In the genomic region with DNA sequence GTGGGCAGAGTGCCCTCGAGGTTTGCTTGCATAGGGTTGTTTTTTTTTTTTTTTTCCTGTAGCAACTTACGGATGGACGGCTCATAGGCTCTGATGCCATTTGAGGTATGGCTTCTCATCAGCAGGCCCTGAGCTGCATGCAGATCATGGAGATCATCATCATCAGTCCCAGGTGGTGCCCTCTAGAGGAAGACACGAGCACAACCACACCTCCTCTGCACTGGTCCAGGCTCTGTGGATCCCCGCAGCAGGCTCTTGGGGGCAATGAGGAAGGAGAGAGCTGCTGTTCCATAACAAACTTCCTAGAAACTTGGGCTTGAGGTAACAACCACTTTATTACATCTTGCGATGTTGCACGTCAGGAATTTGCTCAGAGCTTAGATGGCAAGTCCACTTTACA, we compare ENCODE assay signal across 13 cellular contexts.
A peak's percentile ranks its signal among the peaks of the same experiment; 100 is the strongest.
DNase-seq lines count a peak whose midpoint lies in the region; ATAC-seq, FAIRE-seq and TF ChIP-seq lines count a peak whose summit lies in the region.
"Had no signal": no experiment of that assay in that cellular context is flagged by ENCODE, and none has a peak within 500 bp of the region (broad histone marks: within the 10 kb centered on the region; RNA-seq: fewer than 3 reads in every experiment).

No MANE protein-coding gene starts in this region.

- H3K23ac ChIP-seq in H9 (ENCODE audit: insufficient read length, low read depth, low read length) = no peak overlapping the region

- H3T11ph ChIP-seq in H9 (ENCODE audit: low read length) = no peak overlapping the region

- H2BK20ac ChIP-seq in H9 (ENCODE audit: low read depth, low read length, poor library complexity, severe bottlenecking) = no peak overlapping the region

- H2BK5ac ChIP-seq in H9 (ENCODE audit: insufficient read length, low read length) = no peak overlapping the region

- no peaks in the 10 kb centered on the region for H3K4me1 Mint-ChIP-seq in H9
- no peaks in the 10 kb centered on the region for H3K4me1 Mint-ChIP-seq in Calu3 (ENCODE audit: low read depth, unreplicated experiment)

- H3K9ac ChIP-seq in H9 (ENCODE audit: extremely low read depth, insufficient read length, low read length) (no peak overlapping the region), HepG2 (ENCODE audit: insufficient read depth, low read depth, low read length) (no peak overlapping the region)
- H3K9ac ChIP-seq: parathyroid adenoma had no signal

- no peaks in the 10 kb centered on the region for H3F3A ChIP-seq in PC-9 (ENCODE audit: insufficient read depth, low read depth)

- no peaks in the 10 kb centered on the region; the same call in none of the 2 replicates for H3K27me3 Mint-ChIP-seq in H9 (ENCODE audit: low read depth)
- no peaks in the 10 kb centered on the region for H3K27me3 Mint-ChIP-seq in Calu3 (ENCODE audit: unreplicated experiment)

- in situ Hi-C loops in HepG2 (cut with HindIII; ENCODE audit: extremely low pct_ligation_motif_present, low pct_unique_long_range_greater_than_20kb) = no loop called here

- H3K23me2 ChIP-seq in H9 (ENCODE audit: insufficient read length, low read depth, low read length, poor library complexity, severe bottlenecking) = no peaks in the 10 kb centered on the region

- TF ChIP-seq POLR2A in HepG2 (IDR thresholded peaks at IDR 0.05; ENCODE audit: insufficient read depth in 1 of 2, low read depth in 2 of 2, low read length in 2 of 2) = no peak

- no peak overlapping the region for H3K4ac ChIP-seq in H9 (ENCODE audit: low read depth, low read length)

- no peaks in the 10 kb centered on the region for H4K20me1 ChIP-seq in H9 (ENCODE audit: control insufficient read depth, insufficient read depth, insufficient read length)
- no peaks in the 10 kb centered on the region for H4K20me1 ChIP-seq in PC-9 (ENCODE audit: insufficient read depth)
- no peaks in the 10 kb centered on the region for H4K20me1 ChIP-seq in HepG2 (ENCODE audit: insufficient read depth, low read length)

- H3K14ac ChIP-seq in H9 (ENCODE audit: insufficient read depth, low read length) = no peak overlapping the region

- H2AFZ ChIP-seq in H9 (ENCODE audit: low read length) = no peak overlapping the region
- H2AFZ ChIP-seq in PC-9 = no peak overlapping the region
- H2AFZ ChIP-seq in HepG2 (ENCODE audit: low read length) = no peak overlapping the region
- H2AFZ ChIP-seq: parathyroid adenoma had no signal

- POLR2A ChIA-PET in PC-9 (lab: Charles Lee; ENCODE audit: unreplicated experiment) = no interaction called here
- POLR2A ChIA-PET in HepG2 (lab: Yijun Ruan, JAX) = no interaction called here
- POLR2A ChIA-PET in RWPE1 (lab: Yijun Ruan, JAX; ENCODE audit: low non-redundant PET) = no interaction called here

- H3K9me2 ChIP-seq in PC-9 (ENCODE audit: insufficient read depth) = no peaks in the 10 kb centered on the region

- H3K36me3 Mint-ChIP-seq in H9 (ENCODE audit: insufficient read depth in 1 of 3, low read depth in 3 of 3) (no peaks in the 10 kb centered on the region; a peak in 1 of 7 replicates), Calu3 (ENCODE audit: insufficient read depth, unreplicated experiment) (no peaks in the 10 kb centered on the region)

- H3K79me2 ChIP-seq in H9 (ENCODE audit: insufficient read depth, low read length) (no peaks in the 10 kb centered on the region), PC-9 (ENCODE audit: low read depth) (no peaks in the 10 kb centered on the region), HepG2 (ENCODE audit: insufficient read depth, low read length) (no peaks in the 10 kb centered on the region)
- H3K79me2 ChIP-seq: parathyroid adenoma had no signal

- H3K79me1 ChIP-seq in H9 (ENCODE audit: insufficient read depth, low read depth, low read length, poor library complexity, severe bottlenecking) = no peaks in the 10 kb centered on the region

- H4K5ac ChIP-seq in H9 (ENCODE audit: insufficient read length, low read depth, low read length) = no peak overlapping the region

- no peak overlapping the region for H3K27ac ChIP-seq in H9 (ENCODE audit: insufficient read length, low read depth, low read length)
- no peak overlapping the region for H3K27ac ChIP-seq in PC-9
- H3K27ac ChIP-seq in HepG2 (ENCODE audit: extremely low read length, insufficient read depth, low read length) = no peak overlapping the region
- H3K27ac ChIP-seq in RWPE1 = no peak overlapping the region
- H3K27ac ChIP-seq: parathyroid adenoma had no signal

- H2BK12ac ChIP-seq in H9 (ENCODE audit: insufficient read length, low read depth, low read length) = no peak overlapping the region

- no peak for TF ChIP-seq RAD21 in HepG2 (CRISPR knock-in tag; IDR thresholded peaks at IDR 0.05)

- H3K4me1 ChIP-seq in H9 (ENCODE audit: insufficient read depth, low read length) = no peaks in the 10 kb centered on the region
- no peaks in the 10 kb centered on the region for H3K4me1 ChIP-seq in PC-9 (replicated peaks; ENCODE audit: insufficient read depth)
- no peaks in the 10 kb centered on the region for H3K4me1 ChIP-seq in HepG2 (ENCODE audit: insufficient read depth, low read length)
- H3K4me1 ChIP-seq: parathyroid adenoma had no signal

- peak; percentile 84 for ATAC-seq in HepG2

- H2BK15ac ChIP-seq in H9 (ENCODE audit: low read depth, low read length) = no peak overlapping the region

- H3K9me3 ChIP-seq in H9 (ENCODE audit: control insufficient read depth, low read depth, low read length) (no peaks in the 10 kb centered on the region), PC-9 (ENCODE audit: insufficient read depth, low read depth) (no peaks in the 10 kb centered on the region), HepG2 (ENCODE audit: low read length) (no peaks in the 10 kb centered on the region)

- H3K18ac ChIP-seq in H9 (ENCODE audit: insufficient read length, low read depth, low read length) = no peak overlapping the region

- TF ChIP-seq CTCF in GM06990 (IDR thresholded peaks at IDR 0.05; ENCODE audit: insufficient read depth, low read length, poor library complexity, severe bottlenecking) = peak; percentile 51
- TF ChIP-seq CTCF in H9 (conservative IDR thresholded peaks at IDR 0.05) = peak; percentile 73
- peak; percentile 51; the same call in 1 of the 2 replicates for TF ChIP-seq CTCF in PC-9 (conservative IDR thresholded peaks at IDR 0.05)
- peak; percentile 36 for TF ChIP-seq CTCF in HepG2 (CRISPR knock-in tag; IDR thresholded peaks at IDR 0.05)
- no peak for TF ChIP-seq CTCF in RWPE1 (conservative IDR thresholded peaks at IDR 0.05; ENCODE audit: low read depth)
- TF ChIP-seq CTCF in Calu3 (IDR thresholded peaks at IDR 0.05; ENCODE audit: unreplicated experiment) = no peak

- CTCF ChIA-PET in PC-9 (lab: Charles Lee) = no interaction called here
- CTCF ChIA-PET in HepG2 (lab: Yijun Ruan, JAX; ENCODE audit: low intra/inter-chr PET ratio, low total read pairs) = no interaction called here
- CTCF ChIA-PET in RWPE1 (lab: Yijun Ruan, JAX) = interaction anchor here (0.7 kb wide), 1 partner anchor 698 kb away, joined by 3 read pairs; no protein-coding TSS in a partner anchor
- CTCF ChIA-PET in Calu3 (lab: Charles Lee) = interaction anchor here (0.7 to 2.0 kb wide), 4 partner anchors 11 to 371 kb away, joined by 4 to 6 read pairs (median 6); no protein-coding TSS in a partner anchor

- no peak overlapping the region for H3K56ac ChIP-seq in H9 (ENCODE audit: insufficient read length, low read depth, low read length)

- WGBS in H9 (ENCODE audit: extremely low coverage, insufficient read length, low lambda C conversion rate) = no CpG with 5 or more reads among the region's 7 CpGs
- 33% methylated on average over 6 of the region's 7 CpGs for WGBS in HepG2 (ENCODE audit: low lambda C conversion rate)

- H4K8ac ChIP-seq in H9 (replicated peaks; ENCODE audit: insufficient read length, low read depth, low read length) = no peak overlapping the region

- H3K36me3 ChIP-seq in GM06990 (ENCODE audit: control insufficient read depth, insufficient read depth, low read length) (no peaks in the 10 kb centered on the region), PC-9 (ENCODE audit: low read depth) (no peaks in the 10 kb centered on the region), HepG2 (replicated peaks in 1 of 2; ENCODE audit: control insufficient read depth in 1 of 2, insufficient read depth in 2 of 2, low read length in 2 of 2) (no peaks in the 10 kb centered on the region)

- H2BK120ac ChIP-seq in H9 (ENCODE audit: low read depth, low read length, poor library complexity, severe bottlenecking) = no peak overlapping the region

- H3K9me3 Mint-ChIP-seq in H9 = 0 out of 5 replicates have a peak, but pooled peaks cover 0 to 3% of the 10 kb centered on the region in 2 experiments
- peaks cover 4% of the 10 kb centered on the region for H3K9me3 Mint-ChIP-seq in Calu3 (ENCODE audit: low read depth, unreplicated experiment)

- no peaks in the 10 kb centered on the region for H3K27me3 ChIP-seq in GM06990 (replicated peaks; ENCODE audit: control insufficient read depth, insufficient read depth, low read length)
- H3K27me3 ChIP-seq in H9 (ENCODE audit: insufficient read depth, low read length) = no peaks in the 10 kb centered on the region
- H3K27me3 ChIP-seq in PC-9 (ENCODE audit: insufficient read depth, low read depth) = peaks cover 15% of the 10 kb centered on the region
- H3K27me3 ChIP-seq in HepG2 (ENCODE audit: control insufficient read depth in 1 of 2, insufficient read depth in 2 of 2, low read length in 2 of 2) = no peaks in the 10 kb centered on the region

- intact Hi-C loops in PC-9 (cut with micrococcal nuclease; ENCODE audit: unreplicated experiment) = no loop called here
- intact Hi-C loops in HepG2 (cut with micrococcal nuclease; ENCODE audit: unreplicated experiment) = no loop called here
- intact Hi-C loops in Calu3 (cut with micrococcal nuclease; ENCODE audit: unreplicated experiment) = no loop called here

- DNase-seq in GM06990 (ENCODE audit: extremely low read depth, insufficient read length) (no peak), H9 (peak; percentile 69), PC-9 (no peak), HepG2 (ENCODE audit: low spot score) (peak; percentile 10), RWPE1 (ENCODE audit: low spot score) (no peak), Calu3 (no peak), NCI-H345 treated with DMSO at 0.1 percent for 48 hours (lab: John Stamatoyannopoulos, UW; ENCODE audit: unreplicated experiment) (no peak)
- DNase-seq: activated gamma-delta T cell treated with Interleukin-2 at 50 U/mL for 16 hours; effector memory CD4-positive, alpha-beta T cell; islet precursor cell; NCI-H2227 treated with DMSO at 0.1 percent for 48 hours; T-helper 9 cell had no signal

- TF ChIP-seq EP300 in HepG2 (IDR thresholded peaks at IDR 0.05; ENCODE audit: low read depth in 2 of 2, low read length in 2 of 2) (no peak), HepG2 (CRISPR knock-in tag; IDR thresholded peaks at IDR 0.05; ENCODE audit: borderline replicate concordance) (no peak)

- H2AK5ac ChIP-seq in H9 (ENCODE audit: insufficient read length, low read length) = no peak overlapping the region

- no peak overlapping the region for H3K4me3 ChIP-seq in GM06990 (replicated peaks; ENCODE audit: low read depth, low read length)
- H3K4me3 ChIP-seq in PC-9 = no peak overlapping the region
- no peak overlapping the region for H3K4me3 ChIP-seq in HepG2 (replicated peaks in 1 of 3; ENCODE audit: insufficient read depth in 1 of 3, low read depth in 2 of 3, low read length in 3 of 3)

- H3K4me3 Mint-ChIP-seq in H9 = no peak overlapping the region
- no peak overlapping the region for H3K4me3 Mint-ChIP-seq in Calu3 (ENCODE audit: low read depth, unreplicated experiment)

- H3K4me2 ChIP-seq in H9 (ENCODE audit: insufficient read depth, insufficient read length, low read length) = no peak overlapping the region
- H3K4me2 ChIP-seq in PC-9 = no peak overlapping the region
- H3K4me2 ChIP-seq in HepG2 (ENCODE audit: low read depth, low read length) = no peak overlapping the region

- BruUV-seq in PC-9 (replicated peaks; lab: Mats Ljungman, UMichigan) = no TSS peak
- no TSS peak for BruUV-seq in HepG2 (replicated peaks; lab: Mats Ljungman, UMichigan)
- no TSS peak for BruUV-seq in Calu3 (replicated peaks; lab: Mats Ljungman, UMichigan)

- FAIRE-seq in HepG2 (lab: Jason Lieb, UNC) = no peak

- H4K91ac ChIP-seq in H9 (ENCODE audit: insufficient read length, low read depth, low read length) = no peak overlapping the region

- H3K27ac Mint-ChIP-seq in H9 (no peak overlapping the region), Calu3 (ENCODE audit: unreplicated experiment) (no peak overlapping the region)

Comparison
In these comparisons a context has a peak if more than half of its experiments do, and no peak if none do; other contexts are left out.
1. DNase-seq: peak in H9 (single experiment) and HepG2 (single experiment); none in GM06990 (single experiment), PC-9 (0 of 2), RWPE1 (single experiment), Calu3 (single experiment) and NCI-H345 treated with DMSO at 0.1 percent for 48 hours (single experiment).
2. CTCF ChIP-seq: peak in GM06990 (single experiment), H9 (single experiment), PC-9 (single experiment) and HepG2 (single experiment); none in RWPE1 (single experiment) and Calu3 (single experiment).
3. CTCF ChIA-PET loops: an anchor here in RWPE1 (0.7 kb wide) and Calu3 (0.7 to 2.0 kb wide); none called in PC-9 and HepG2.